8 cellular contexts compared by ENCODE assay signal in the genomic region with DNA sequence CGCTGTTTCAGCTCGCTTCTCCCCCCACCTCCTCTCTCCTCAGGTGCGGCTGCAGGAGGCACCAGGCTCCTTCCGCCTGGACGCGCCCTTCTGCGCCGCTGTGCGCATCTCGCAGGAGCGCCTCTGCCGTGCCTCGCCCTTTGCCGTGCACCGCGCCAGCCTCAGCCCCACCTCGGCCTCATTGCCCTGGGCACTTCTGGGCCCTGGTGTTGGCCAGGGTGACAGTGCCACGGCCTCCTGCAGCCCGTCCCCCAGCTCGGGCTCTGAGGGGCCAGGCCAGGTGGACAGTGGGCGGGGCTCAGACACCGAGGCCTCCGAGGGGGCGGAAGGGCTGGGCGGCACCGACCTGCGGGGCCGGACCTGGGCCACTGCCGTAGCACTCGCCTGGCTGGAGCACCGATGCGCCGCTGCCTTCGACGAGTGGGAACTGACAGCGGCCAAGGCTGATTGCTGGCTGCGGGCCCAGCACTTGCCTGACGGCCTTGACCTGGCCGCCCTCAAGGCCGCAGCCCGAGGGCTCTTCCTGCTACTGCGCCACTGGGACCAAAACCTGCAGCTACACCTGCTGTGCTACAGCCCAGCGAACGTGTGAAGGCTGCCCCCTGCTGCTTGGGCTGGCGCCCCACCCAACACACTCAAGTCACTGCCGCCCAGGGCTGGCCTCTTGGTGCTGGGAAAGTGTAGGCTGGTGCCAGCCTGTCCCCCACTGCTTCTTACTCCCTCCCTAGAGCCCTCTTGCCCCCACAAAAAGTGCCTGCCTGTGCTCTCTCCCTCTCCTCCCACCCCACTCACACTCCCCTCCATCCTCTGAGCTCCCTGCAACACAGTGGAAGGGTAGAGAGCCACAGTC. TPM values are rescaled to one million over a fixed set of nuclear protein-coding genes. Genes with fewer than 3 reads are reported as not detected.
A peak's percentile ranks its signal among the peaks of the same experiment; 100 is the strongest.
DNase-seq lines count a peak whose midpoint lies in the region; ATAC-seq and TF ChIP-seq lines count a peak whose summit lies in the region.

No MANE protein-coding gene starts in this region.

- no peaks in the 10 kb centered on the region for H3K9me3 ChIP-seq in ovary

- intact Hi-C loops in ovary (cut with DNase I): loop anchor here (2.0 to 10.0 kb wide), 6 partner anchors 55 to 347 kb away; a partner anchor contains a TSS

- no peaks in the 10 kb centered on the region for H3K36me3 ChIP-seq in ovary

- ATAC-seq in HG02571 (IDR thresholded peaks at IDR 0.05; ENCODE audit: unreplicated experiment): no peak
- ATAC-seq in GM18520 (IDR thresholded peaks at IDR 0.05; ENCODE audit: unreplicated experiment): no peak

- WGBS in ovary, 3 donors: 8 to 15% (median 15%) methylated on average over 44 to 46 of the region's 46 CpGs

- peaks cover 11% of the 10 kb centered on the region for H3K27me3 Mint-ChIP-seq in endothelial cell (ENCODE audit: unreplicated experiment)

- DNase-seq in EL (peak; percentile 11), NCI-H187 treated with DMSO at 0.1 percent for 48 hours (lab: John Stamatoyannopoulos, UW) (peak; percentile 3), endothelial cell (ENCODE audit: low spot score) (peak; percentile 67), ovary (peak; percentile 71 to 83 (median 73)), glomerular visceral epithelial cell (ENCODE audit: extremely low spot score) (no peak), amniotic stem cell (lab: John Stamatoyannopoulos, UW) (no peak)

- TF ChIP-seq POLR2A in ovary (IDR thresholded peaks at IDR 0.05): no peak

- H3K36me3 Mint-ChIP-seq in endothelial cell (ENCODE audit: low read depth, unreplicated experiment): peaks cover 31% of the 10 kb centered on the region

- H3K27ac ChIP-seq in ovary: no peak overlapping the region

- H3K4me1 ChIP-seq in ovary (ENCODE audit: insufficient read depth): peaks cover 7% of the 10 kb centered on the region

- no peak overlapping the region for H3K4me3 ChIP-seq in ovary

- no peaks in the 10 kb centered on the region for H3K27me3 ChIP-seq in ovary

- H3K4me3 Mint-ChIP-seq in endothelial cell (ENCODE audit: unreplicated experiment): no peak overlapping the region

- H3K9me3 Mint-ChIP-seq in endothelial cell (ENCODE audit: unreplicated experiment): no peaks in the 10 kb centered on the region

- TF ChIP-seq EP300 in ovary (IDR thresholded peaks at IDR 0.05): no peak

- H3K27ac Mint-ChIP-seq in endothelial cell (ENCODE audit: unreplicated experiment): no peak overlapping the region

- no peak for TF ChIP-seq CTCF in endothelial cell (IDR thresholded peaks at IDR 0.05; ENCODE audit: unreplicated experiment)
- TF ChIP-seq CTCF in ovary (IDR thresholded peaks at IDR 0.05): peak; percentile 21 to 66 (median 50)

- peaks cover 5% of the 10 kb centered on the region for H3K4me1 Mint-ChIP-seq in endothelial cell (ENCODE audit: unreplicated experiment)

RNA-seq across cellular contexts. Expression of a gene that starts 7.1 kb away (rescaled TPM):
- total RNA-seq in endothelial cell (ENCODE audit: unreplicated experiment) (38.6 TPM), ovary (10 to 100 TPM; 20.0 to 42.0 (median 23.0) TPM)
- polyA plus RNA-seq in ovary: 10 to 100 TPM; 17.8 to 25.4 TPM

RNA-seq across cellular contexts. Expression of a gene that starts 7.8 kb away (rescaled TPM):
- total RNA-seq in endothelial cell (ENCODE audit: unreplicated experiment) (5.7 TPM), ovary (1 to 10 TPM; 1.6 to 3.3 (median 2.1) TPM)
- 1 to 10 TPM in 1 of 2 donors, under 1 TPM in 1; 0.87 to 1.2 TPM for polyA plus RNA-seq in ovary

RNA-seq across cellular contexts. Expression of a gene that starts 12.3 kb away (rescaled TPM):
- total RNA-seq in endothelial cell (ENCODE audit: unreplicated experiment): 1.1 TPM
- 1 to 10 TPM in 1 of 7 donors, under 1 TPM in 5, not detected in 1; 0.24 to 5.9 (median 0.64) TPM for total RNA-seq in ovary
- under 1 TPM; 0.15 to 0.36 TPM for polyA plus RNA-seq in ovary

RNA-seq across cellular contexts. Expression of a gene that starts 19.7 kb away (rescaled TPM):
- total RNA-seq in endothelial cell (ENCODE audit: unreplicated experiment): not detected
- total RNA-seq in ovary: under 1 TPM in 2 of 7 donors, not detected in 5; 0.23 to 0.26 TPM
- under 1 TPM; 0.08 to 0.13 TPM for polyA plus RNA-seq in ovary

RNA-seq across cellular contexts. Expression of a gene that starts 34.1 kb away (rescaled TPM):
- total RNA-seq in endothelial cell (ENCODE audit: unreplicated experiment) (not detected), ovary (not detected)
- under 1 TPM in 1 of 2 donors, not detected in 1; 0.43 TPM for polyA plus RNA-seq in ovary

Comparison
In these comparisons a context has a peak if more than half of its experiments do, and no peak if none do; other contexts are left out.
1. DNase-seq: peak in EL (single experiment), NCI-H187 treated with DMSO at 0.1 percent for 48 hours (single experiment), endothelial cell (single experiment) and ovary (5 of 5); none in glomerular visceral epithelial cell (single experiment) and amniotic stem cell (single experiment).